10 cellular contexts compared by ENCODE assay signal in the genomic region with DNA sequence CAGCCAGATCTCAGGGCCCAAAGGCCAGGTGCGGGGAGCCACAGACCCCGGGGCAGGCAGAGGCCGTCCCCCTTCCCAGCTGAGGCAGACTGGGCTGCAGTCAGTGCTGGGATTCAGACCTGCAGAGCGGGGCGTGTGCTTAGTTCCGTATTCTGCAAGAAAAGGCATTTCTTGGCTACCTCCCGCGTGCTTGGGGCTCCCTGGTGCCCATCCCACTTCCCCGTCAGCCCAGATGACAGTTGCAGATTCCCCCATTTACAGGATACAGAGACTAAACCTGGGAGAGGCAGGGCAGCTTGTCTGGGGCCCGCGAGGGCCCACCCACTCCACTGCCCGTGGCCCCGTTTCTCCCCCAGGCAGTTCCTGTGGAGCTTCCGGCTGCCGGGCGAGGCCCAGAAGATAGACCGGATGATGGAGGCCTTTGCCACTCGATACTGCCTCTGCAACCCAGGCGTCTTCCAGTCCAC. TPM values are rescaled to one million over a fixed set of nuclear protein-coding genes. Genes with fewer than 3 reads are reported as not detected.
DNase-seq lines count a peak whose midpoint lies in the region; ATAC-seq and TF ChIP-seq lines count a peak whose summit lies in the region.
"Had no signal": no experiment of that assay in that cellular context is flagged by ENCODE, and none has a peak within 500 bp of the region (broad histone marks: within the 10 kb centered on the region; RNA-seq: fewer than 3 reads in every experiment).

No MANE protein-coding gene starts in this region.

- ATAC-seq in activated T-cell treated with anti-CD3 and anti-CD28 coated beads, Interleukin-2, amount 50 U/mL, for 72 hours (replicated peaks in 1 of 2): peak in 1 of 2 donors; percentile 19
- ATAC-seq in memory B cell (ENCODE audit: low read depth) (peak; percentile 54), HG02840 (IDR thresholded peaks at IDR 0.05; ENCODE audit: low FRiP score, unreplicated experiment) (no peak), GM18505 (IDR thresholded peaks at IDR 0.05; ENCODE audit: unreplicated experiment) (no peak)
- ATAC-seq: Panc1 had no signal

- H3K27me3 Mint-ChIP-seq in CD14-positive monocyte (ENCODE audit: low read depth in 3 of 3) (peaks cover 0 to 4% (median 2%) of the 10 kb centered on the region in 3 donors), memory B cell (no peaks in the 10 kb centered on the region)
- H3K27me3 Mint-ChIP-seq in activated T-cell treated with anti-CD3 and anti-CD28 coated beads, Interleukin-2, amount 50 U/mL, for 72 hours (ENCODE audit: low read depth): no peaks in the 10 kb centered on the region

- peaks cover 94% of the 10 kb centered on the region for H3K4me1 Mint-ChIP-seq in CD14-positive monocyte
- H3K4me1 Mint-ChIP-seq in activated T-cell treated with anti-CD3 and anti-CD28 coated beads, Interleukin-2, amount 50 U/mL, for 72 hours (ENCODE audit: low read depth): peaks cover 79% of the 10 kb centered on the region
- H3K4me1 Mint-ChIP-seq in memory B cell: peaks cover 30% of the 10 kb centered on the region

- H3K4me3 Mint-ChIP-seq in CD14-positive monocyte (peak overlapping the region; percentile 24 to 70), memory B cell (no peak overlapping the region)
- peak overlapping the region; percentile 69 to 70 for H3K4me3 Mint-ChIP-seq in activated T-cell treated with anti-CD3 and anti-CD28 coated beads, Interleukin-2, amount 50 U/mL, for 72 hours

- TF ChIP-seq POLR2A in GM18505 (IDR thresholded peaks at IDR 0.05; ENCODE audit: borderline replicate concordance, extremely low read depth, insufficient read depth, insufficient read length): no peak

- intact Hi-C loops in CD14-positive monocyte (cut with micrococcal nuclease): loop anchor here in 1 of 2 donors (2.0 to 5.0 kb wide), 2 partner anchors 16 to 33 kb away; no protein-coding TSS in a partner anchor

- DNase-seq in CD14-positive monocyte (ENCODE audit: low spot score) (no peak), MV-4-11 (lab: John Stamatoyannopoulos, UW) (peak; percentile 86), memory B cell (ENCODE audit: low spot score in 2 of 2) (no peak), SW480 (ENCODE audit: low spot score) (no peak), NCI-H526 (lab: John Stamatoyannopoulos, UW) (no peak)
- DNase-seq in activated T-cell treated with anti-CD3 and anti-CD28 coated beads, Interleukin-2, amount 50 U/mL, for 72 hours: peak; percentile 44 to 45
- DNase-seq: Karpas-422 had no signal

- TF ChIP-seq CTCF in CD14-positive monocyte (IDR thresholded peaks at IDR 0.05): no peak

- peak overlapping the region; percentile 91 to 99 (median 97) for H3K27ac Mint-ChIP-seq in CD14-positive monocyte
- H3K27ac Mint-ChIP-seq in activated T-cell treated with anti-CD3 and anti-CD28 coated beads, Interleukin-2, amount 50 U/mL, for 72 hours: peak overlapping the region; percentile 8
- peak overlapping the region; percentile 22 for H3K27ac Mint-ChIP-seq in memory B cell

- H3K9me3 Mint-ChIP-seq in CD14-positive monocyte (peaks cover 0 to 4% (median 0%) of the 10 kb centered on the region in 7 donors), memory B cell (no peaks in the 10 kb centered on the region)
- no peaks in the 10 kb centered on the region for H3K9me3 Mint-ChIP-seq in activated T-cell treated with anti-CD3 and anti-CD28 coated beads, Interleukin-2, amount 50 U/mL, for 72 hours

- H3K36me3 Mint-ChIP-seq in CD14-positive monocyte: peaks cover 93 to 99% of the 10 kb centered on the region in 2 donors
- H3K36me3 Mint-ChIP-seq in activated T-cell treated with anti-CD3 and anti-CD28 coated beads, Interleukin-2, amount 50 U/mL, for 72 hours (ENCODE audit: insufficient read depth in 2 of 2): peaks cover 11 to 24% of the 10 kb centered on the region in 2 donors
- peaks cover 41% of the 10 kb centered on the region for H3K36me3 Mint-ChIP-seq in memory B cell

RNA-seq across cellular contexts. Expression of gene CYTH4, which starts 18.3 kb away (rescaled TPM):
- 10 to 100 TPM; 51.0 to 70.0 TPM for polyA plus RNA-seq in CD14-positive monocyte
- 10 to 100 TPM; 71.9 to 87.5 TPM for total RNA-seq in activated T-cell treated with anti-CD3 and anti-CD28 coated beads, Interleukin-2, amount 50 U/mL, for 72 hours

RNA-seq across cellular contexts. Expression of gene RAC2, which starts 56.5 kb away (rescaled TPM):
- polyA plus RNA-seq in CD14-positive monocyte: 100 to 1,000 TPM; 360 to 529 TPM
- total RNA-seq in activated T-cell treated with anti-CD3 and anti-CD28 coated beads, Interleukin-2, amount 50 U/mL, for 72 hours: 100 to 1,000 TPM; 620 to 681 TPM

Comparison
In these comparisons a context has a peak if more than half of its experiments do, and no peak if none do; other contexts are left out.
1. DNase-seq: peak in MV-4-11 (single experiment) and activated T-cell treated with anti-CD3 and anti-CD28 coated beads, Interleukin-2, amount 50 U/mL, for 72 hours (2 of 2); none in CD14-positive monocyte (single experiment), memory B cell (0 of 2), SW480 (single experiment) and NCI-H526 (0 of 2).
2. H3K27ac Mint-ChIP-seq: peak in every context shown above with its lines; median percentile 97 in CD14-positive monocyte; 22 in memory B cell; 8 in activated T-cell treated with anti-CD3 and anti-CD28 coated beads, Interleukin-2, amount 50 U/mL, for 72 hours.